21 cellular contexts compared by ENCODE assay signal in the genomic region with DNA sequence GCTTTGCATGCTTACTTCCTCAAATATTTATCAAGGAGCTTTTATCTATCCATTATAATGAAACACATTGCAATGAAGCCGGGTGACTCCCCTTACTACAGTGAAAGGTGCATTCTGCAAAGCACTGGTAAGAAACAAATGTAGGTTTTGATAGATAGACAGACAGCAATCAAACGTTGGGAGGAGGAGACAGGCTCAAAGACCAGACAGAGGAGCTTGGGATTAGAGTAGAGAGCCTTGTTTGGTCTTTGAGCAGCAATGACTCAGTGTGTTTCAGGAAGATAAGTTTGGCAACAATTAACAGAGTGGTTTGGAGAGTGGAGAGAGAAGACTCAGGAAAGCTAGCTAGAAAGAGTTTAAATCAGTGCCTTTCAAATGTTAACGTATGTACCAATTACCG.
"Had no signal": no experiment of that assay in that cellular context is flagged by ENCODE, and none has a peak within 500 bp of the region (broad histone marks: within the 10 kb centered on the region; RNA-seq: fewer than 3 reads in every experiment).

No MANE protein-coding gene starts in this region.

- H3K4me3 Mint-ChIP-seq: activated CD4-positive, alpha-beta T cell treated with anti-CD3 and anti-CD28 coated beads, Interleukin-2, amount 10 ng/mL, durations not matched to agents 7 days and 5 days; activated naive CD4-positive, alpha-beta T cell treated with anti-CD3 and anti-CD28 coated beads for 36 hours; activated T-helper 17 cell treated with anti-CD3 and anti-CD28 coated beads, Interleukin-2, amount 50 U/mL, for 72 hours; naive thymus-derived CD4-positive, alpha-beta T cell; stimulated activated memory B cell treated with anti-CD40 and anti-IgM and Interleukin-4, amounts not matched to agents 10 μg/mL and 1 μg/mL and 100 μg/mL, for 72 hours; T-helper 2 cell treated with Interferon-gamma antibody and Interleukin-4, amounts not matched to agents 5 μg/mL and 100 μg/mL, for 36 hours had no signal

- H3K9me3 ChIP-seq: adrenal gland, lower lobe of right lung, tibial artery, uterus had no signal

- H3K36me3 Mint-ChIP-seq: stimulated activated memory B cell treated with anti-CD40 and anti-IgM and Interleukin-4, amounts not matched to agents 10 μg/mL and 1 μg/mL and 100 μg/mL, for 72 hours had no signal

- H3K4me1 Mint-ChIP-seq: activated CD4-positive, alpha-beta T cell treated with anti-CD3 and anti-CD28 coated beads, Interleukin-2, amount 10 ng/mL, durations not matched to agents 7 days and 5 days; activated T-helper 17 cell treated with anti-CD3 and anti-CD28 coated beads, Interleukin-2, amount 50 U/mL, for 72 hours; naive thymus-derived CD4-positive, alpha-beta T cell; stimulated activated memory B cell treated with anti-CD40 and anti-IgM and Interleukin-4, amounts not matched to agents 10 μg/mL and 1 μg/mL and 100 μg/mL, for 72 hours had no signal

- H3K4me3 ChIP-seq: adrenal gland, lower lobe of right lung, spleen, tibial artery, uterus had no signal

- H3K36me3 ChIP-seq: adrenal gland, lower lobe of right lung, spleen, tibial artery, uterus, WERI-Rb-1 had no signal

- H3K27ac ChIP-seq: adrenal gland, lower lobe of right lung, spleen, tibial artery, uterus, WERI-Rb-1 had no signal

- H3K4me1 ChIP-seq: adrenal gland, spleen, tibial artery, uterus had no signal

- ATAC-seq: activated T-helper 17 cell treated with anti-CD3 and anti-CD28 coated beads, Interleukin-2, amount 50 U/mL, for 72 hours; lower lobe of right lung; naive thymus-derived CD4-positive, alpha-beta T cell; right cardiac atrium; stimulated activated memory B cell treated with anti-CD40 and anti-IgM and Interleukin-4, amounts not matched to agents 10 μg/mL and 1 μg/mL and 100 μg/mL, for 72 hours had no signal

- DNase-seq: activated CD4-positive, alpha-beta T cell treated with anti-CD3 and anti-CD28 coated beads, Interleukin-2, amount 10 ng/mL, durations not matched to agents 7 days and 5 days; activated naive CD4-positive, alpha-beta T cell treated with anti-CD3 and anti-CD28 coated beads for 36 hours; activated T-cell treated with anti-CD3 and anti-CD28 coated beads for 4 hours; central memory CD4-positive, alpha-beta T cell; cortex of kidney; effector memory CD4-positive, alpha-beta T cell; hypothalamus; left cardiac atrium; lower lobe of right lung; naive thymus-derived CD4-positive, alpha-beta T cell; posterior cingulate gyrus; right cardiac atrium; spleen; stimulated activated CD4-positive, alpha-beta T cell treated with anti-CD3 and anti-CD28 coated beads, Interleukin-1b, Interleukin-23, amount 100 ng/mL, for 48 hours; tibial artery; uterus; WERI-Rb-1 had no signal

- H3K27me3 Mint-ChIP-seq: activated CD4-positive, alpha-beta T cell treated with anti-CD3 and anti-CD28 coated beads, Interleukin-2, amount 10 ng/mL, durations not matched to agents 7 days and 5 days had no signal

- H3K27ac Mint-ChIP-seq: activated CD4-positive, alpha-beta T cell treated with anti-CD3 and anti-CD28 coated beads, Interleukin-2, amount 10 ng/mL, durations not matched to agents 7 days and 5 days; activated naive CD4-positive, alpha-beta T cell treated with anti-CD3 and anti-CD28 coated beads for 36 hours; activated T-helper 17 cell treated with anti-CD3 and anti-CD28 coated beads, Interleukin-2, amount 50 U/mL, for 72 hours; naive thymus-derived CD4-positive, alpha-beta T cell; stimulated activated memory B cell treated with anti-CD40 and anti-IgM and Interleukin-4, amounts not matched to agents 10 μg/mL and 1 μg/mL and 100 μg/mL, for 72 hours; T-helper 2 cell treated with Interferon-gamma antibody and Interleukin-4, amounts not matched to agents 5 μg/mL and 100 μg/mL, for 36 hours had no signal

- H3K27me3 ChIP-seq: adrenal gland, spleen, tibial artery, uterus had no signal
